Comparison of ENCODE assay signal across 8 cellular contexts in genomic region chr12:31362759-31363415, GRCh38. TPM values are rescaled to one million over a fixed set of nuclear protein-coding genes. Genes with fewer than 3 reads are reported as not detected.
A peak's percentile ranks its signal among the peaks of the same experiment; 100 is the strongest.
DNase-seq lines count a peak whose midpoint lies in the region; ATAC-seq and TF ChIP-seq lines count a peak whose summit lies in the region.

No MANE protein-coding gene starts in this region.

- no peaks in the 10 kb centered on the region for H4K20me1 ChIP-seq in smooth muscle cell (ENCODE audit: low read depth)

- no peaks in the 10 kb centered on the region for H3F3A ChIP-seq in smooth muscle cell (ENCODE audit: low read depth)

- H3K4me3 ChIP-seq in epithelial cell of esophagus (ENCODE audit: low read length) (no peak overlapping the region), smooth muscle cell (no peak overlapping the region)

- no peaks in the 10 kb centered on the region for H3K27me3 ChIP-seq in smooth muscle cell (ENCODE audit: low read depth)

- H3K4me2 ChIP-seq in smooth muscle cell: peak overlapping the region; percentile 56

- ATAC-seq in GM21529 (IDR thresholded peaks at IDR 0.05; ENCODE audit: unreplicated experiment): peak; percentile 78

- peak overlapping the region; percentile 5 for H2AFZ ChIP-seq in smooth muscle cell (ENCODE audit: low read depth)

- no peak overlapping the region for H3K27ac ChIP-seq in smooth muscle cell (ENCODE audit: low read depth)

- WGBS in smooth muscle cell (ENCODE audit: low lambda C conversion rate): 34% methylated on average over 6 of the region's 6 CpGs

- peaks cover 23% of the 10 kb centered on the region for H3K4me1 ChIP-seq in smooth muscle cell (ENCODE audit: low read depth)

- H3K79me2 ChIP-seq in smooth muscle cell (ENCODE audit: low read depth): no peaks in the 10 kb centered on the region

- DNase-seq in NCI-H2196 (lab: John Stamatoyannopoulos, UW; ENCODE audit: unreplicated experiment) (peak; percentile 65), NCI-H2196 treated with DMSO at 0.1 percent for 48 hours (lab: John Stamatoyannopoulos, UW; ENCODE audit: unreplicated experiment) (no peak), HT1080 (ENCODE audit: low read depth) (peak; percentile 7), SIG-M5 (lab: John Stamatoyannopoulos, UW) (peak; percentile 24), epithelial cell of esophagus (ENCODE audit: low read depth) (peak; percentile 32), smooth muscle cell (lab: John Stamatoyannopoulos, UW; ENCODE audit: unreplicated experiment) (no peak), SW 1271 (lab: John Stamatoyannopoulos, UW) (no peak)

- H3K9me3 ChIP-seq in smooth muscle cell (replicated peaks; ENCODE audit: low read depth): no peaks in the 10 kb centered on the region

- H3K36me3 ChIP-seq in smooth muscle cell (ENCODE audit: low read depth): no peaks in the 10 kb centered on the region

- peak; percentile 8 for TF ChIP-seq CTCF in epithelial cell of esophagus (IDR thresholded peaks at IDR 0.05; ENCODE audit: insufficient read depth, low read depth, low read length, missing control alignments)
- no peak for TF ChIP-seq CTCF in smooth muscle cell (IDR thresholded peaks at IDR 0.05; ENCODE audit: borderline replicate concordance, insufficient read depth, poor library complexity, severe bottlenecking)

- no peak overlapping the region for H3K9ac ChIP-seq in smooth muscle cell (ENCODE audit: low read depth)

RNA-seq across cellular contexts. Expression of gene SINHCAF, which starts 36.9 kb away (rescaled TPM):
- total RNA-seq in HT1080 (2014; rRNA removed; shearing (Covaris generic)): 41.9 and 51.8 TPM in 2 replicates
- 87.8 and 97.6 TPM in 2 replicates for polyA plus RNA-seq in HT1080 (2015; cell fraction: cytosol; rRNA removed)
- 67.8 and 70.6 TPM in 2 replicates for polyA plus RNA-seq in HT1080 (2015; cell fraction: nucleus; rRNA removed)
- total RNA-seq in smooth muscle cell: 101 and 103 TPM in 2 replicates
- 41.6 and 49.2 TPM in 2 replicates for polyA plus RNA-seq in smooth muscle cell

Comparison
In these comparisons a context has a peak if more than half of its experiments do, and no peak if none do; other contexts are left out.
1. DNase-seq: peak in NCI-H2196 (single experiment), HT1080 (single experiment), SIG-M5 (single experiment) and epithelial cell of esophagus (single experiment); none in NCI-H2196 treated with DMSO at 0.1 percent for 48 hours (single experiment), smooth muscle cell (single experiment) and SW 1271 (0 of 2).